In the genomic region with DNA sequence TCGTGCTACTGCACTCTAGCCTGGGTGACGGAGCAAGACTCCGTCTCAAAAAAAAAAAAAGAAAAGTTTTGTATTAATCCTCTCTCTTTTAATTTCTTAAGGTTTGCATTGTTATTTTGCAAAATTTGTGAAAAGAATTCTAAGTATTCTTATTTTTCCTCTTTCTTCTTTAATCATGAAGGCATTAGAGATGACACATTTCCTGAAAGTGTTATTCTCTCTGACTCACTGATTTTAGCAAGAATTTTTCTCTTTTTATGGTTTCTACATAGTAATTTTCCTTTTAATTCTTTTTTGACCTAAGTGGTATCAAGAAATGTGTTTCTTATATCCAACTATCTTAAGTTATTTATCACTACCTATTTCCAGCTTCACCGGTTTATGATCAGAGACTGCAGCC, we compare ENCODE assay signal across 19 cellular contexts.
DNase-seq lines count a peak whose midpoint lies in the region; ATAC-seq lines count a peak whose summit lies in the region.
"Had no signal": no experiment of that assay in that cellular context is flagged by ENCODE, and none has a peak within 500 bp of the region (broad histone marks: within the 10 kb centered on the region; RNA-seq: fewer than 3 reads in every experiment).

No MANE protein-coding gene starts in this region.

- no peaks in the 10 kb centered on the region for H3K9me3 Mint-ChIP-seq in activated naive CD4-positive, alpha-beta T cell treated with anti-CD3 and anti-CD28 coated beads for 36 hours
- H3K9me3 Mint-ChIP-seq: CD8-positive, alpha-beta T cell; HFFc6; IgD-negative memory B cell had no signal

- no peaks in the 10 kb centered on the region for H3K36me3 Mint-ChIP-seq in activated naive CD4-positive, alpha-beta T cell treated with anti-CD3 and anti-CD28 coated beads for 36 hours (ENCODE audit: low read depth)
- H3K36me3 Mint-ChIP-seq: CD8-positive, alpha-beta T cell; IgD-negative memory B cell had no signal

- intact Hi-C loops in activated naive CD4-positive, alpha-beta T cell treated with anti-CD3 and anti-CD28 coated beads for 36 hours (cut with micrococcal nuclease): no loop called here

- CTCF ChIA-PET in activated naive CD4-positive, alpha-beta T cell treated with anti-CD3 and anti-CD28 coated beads for 36 hours (lab: Charles Lee): interaction anchor here (1.1 kb wide), 1 partner anchor 14 kb away, joined by 4 read pairs; no protein-coding TSS in a partner anchor

- H3K4me1 Mint-ChIP-seq in activated naive CD4-positive, alpha-beta T cell treated with anti-CD3 and anti-CD28 coated beads for 36 hours (ENCODE audit: low read depth): no peaks in the 10 kb centered on the region
- H3K4me1 Mint-ChIP-seq: B cell, GM23338, IgD-negative memory B cell had no signal

- H3K27me3 Mint-ChIP-seq in activated naive CD4-positive, alpha-beta T cell treated with anti-CD3 and anti-CD28 coated beads for 36 hours (ENCODE audit: low read depth): peaks cover 11% of the 10 kb centered on the region
- H3K27me3 Mint-ChIP-seq: B cell had no signal

- no peak for ATAC-seq in GM19467 (IDR thresholded peaks at IDR 0.05; ENCODE audit: unreplicated experiment)
- ATAC-seq: CD8-positive, alpha-beta T cell; GM23338; HCT116; HepG2 had no signal

- DNase-seq in A172 (ENCODE audit: low spot score) (peak; percentile 32), ELR (ENCODE audit: low read depth) (peak; percentile 15), HT1080 (ENCODE audit: low read depth) (peak; percentile 55), iris pigment epithelial cell (ENCODE audit: low read depth) (peak; percentile 7), hepatic stellate cell (ENCODE audit: low spot score) (no peak)
- no peak for DNase-seq in activated naive CD4-positive, alpha-beta T cell treated with anti-CD3 and anti-CD28 coated beads for 36 hours
- DNase-seq: Calu3; CD8-positive, alpha-beta T cell; DMS79 treated with DMSO at 0.1 percent for 48 hours; GDM1; HFFc6; Karpas-422; KBM-7 had no signal

- no peak overlapping the region for H3K4me3 Mint-ChIP-seq in activated naive CD4-positive, alpha-beta T cell treated with anti-CD3 and anti-CD28 coated beads for 36 hours
- H3K4me3 Mint-ChIP-seq: B cell; CD8-positive, alpha-beta T cell; GM23338; HFFc6; IgD-negative memory B cell had no signal

- H3K27ac Mint-ChIP-seq in activated naive CD4-positive, alpha-beta T cell treated with anti-CD3 and anti-CD28 coated beads for 36 hours: no peak overlapping the region
- H3K27ac Mint-ChIP-seq: B cell; CD8-positive, alpha-beta T cell; GM23338; HFFc6; IgD-negative memory B cell had no signal

Comparison
In these comparisons a context has a peak if more than half of its experiments do, and no peak if none do; other contexts are left out.
1. DNase-seq: peak in A172 (single experiment), ELR (single experiment), HT1080 (single experiment) and iris pigment epithelial cell (single experiment); none in hepatic stellate cell (single experiment) and activated naive CD4-positive, alpha-beta T cell treated with anti-CD3 and anti-CD28 coated beads for 36 hours (single experiment).